15 cellular contexts compared by ENCODE assay signal in genomic region chr1:18481190-18481920, GRCh38. TPM values are rescaled to one million over a fixed set of nuclear protein-coding genes. Genes with fewer than 3 reads are reported as not detected.
A peak's percentile ranks its signal among the peaks of the same experiment; 100 is the strongest.
DNase-seq lines count a peak whose midpoint lies in the region; ATAC-seq, FAIRE-seq and TF ChIP-seq lines count a peak whose summit lies in the region.
"Had no signal": no experiment of that assay in that cellular context is flagged by ENCODE, and none has a peak within 500 bp of the region (broad histone marks: within the 10 kb centered on the region; RNA-seq: fewer than 3 reads in every experiment).

No MANE protein-coding gene starts in this region.

- no peaks in the 10 kb centered on the region for H3K4me1 ChIP-seq in breast epithelium
- peaks cover 6% of the 10 kb centered on the region for H3K4me1 ChIP-seq in mammary epithelial cell (ENCODE audit: insufficient read depth, low read length)
- peaks cover 52% of the 10 kb centered on the region for H3K4me1 ChIP-seq in HepG2 (ENCODE audit: insufficient read depth, low read length)

- ATAC-seq in HepG2, result peak; percentile 5
- no peak for ATAC-seq in activated CD4-positive, CD25-positive, alpha-beta regulatory T cell treated with anti-CD3 and anti-CD28 coated beads, Interleukin-2, amount 50 U/mL, for 24 hours
- no peak for ATAC-seq in activated CD8-positive, alpha-beta memory T cell treated with anti-CD3 and anti-CD28 coated beads, Interleukin-2, amount 10 ng/mL, durations not matched to agents 7 days and 5 days
- ATAC-seq: activated T-helper 17 cell treated with anti-CD3 and anti-CD28 coated beads, Interleukin-2, amount 50 U/mL, for 72 hours had no signal

- no peaks in the 10 kb centered on the region for H3K9me3 ChIP-seq in breast epithelium
- H3K9me3 ChIP-seq in mammary epithelial cell (replicated peaks; ENCODE audit: insufficient read depth, low read length), result peaks cover 4% of the 10 kb centered on the region
- H3K9me3 ChIP-seq in HepG2 (ENCODE audit: low read length), result no peaks in the 10 kb centered on the region

- in situ Hi-C loops in mammary epithelial cell (cut with MboI; ENCODE audit: low sequenced_read_pairs in 2 of 2) (no loop called here), HepG2 (cut with HindIII; ENCODE audit: extremely low pct_ligation_motif_present, low pct_unique_long_range_greater_than_20kb) (no loop called here)

- FAIRE-seq in RCC 7860 (lab: Jason Lieb, UNC) (no peak), HepG2 (lab: Jason Lieb, UNC) (no peak)
- FAIRE-seq: islet of Langerhans had no signal

- CTCF ChIA-PET in mammary epithelial cell (lab: Charles Lee; ENCODE audit: low non-redundant PET) (no interaction called here), HepG2 (lab: Yijun Ruan, JAX; ENCODE audit: low intra/inter-chr PET ratio, low total read pairs) (no interaction called here)
- CTCF ChIA-PET in activated CD8-positive, alpha-beta memory T cell treated with anti-CD3 and anti-CD28 coated beads, Interleukin-2, amount 10 ng/mL, durations not matched to agents 7 days and 5 days (lab: Charles Lee), result no interaction called here

- no peaks in the 10 kb centered on the region for H3K36me3 Mint-ChIP-seq in activated CD8-positive, alpha-beta memory T cell treated with anti-CD3 and anti-CD28 coated beads, Interleukin-2, amount 10 ng/mL, durations not matched to agents 7 days and 5 days

- POLR2A ChIA-PET in HepG2 (lab: Yijun Ruan, JAX), result interaction anchor here (1.0 to 1.7 kb wide), 3 partner anchors 13 to 17 kb away, joined by 4 to 10 read pairs (median 7); no protein-coding TSS in a partner anchor

- DNase-seq in breast epithelium (ENCODE audit: low spot score in 2 of 2) (no peak), mammary epithelial cell (no peak), RCC 7860 (ENCODE audit: low spot score) (peak; percentile 26), HepG2 (ENCODE audit: low spot score) (no peak), Kasumi-1 (lab: John Stamatoyannopoulos, UW) (no peak), SKM-1 (lab: John Stamatoyannopoulos, UW; ENCODE audit: unreplicated experiment) (no peak)
- DNase-seq in activated CD8-positive, alpha-beta memory T cell treated with anti-CD3 and anti-CD28 coated beads, Interleukin-2, amount 10 ng/mL, durations not matched to agents 7 days and 5 days, result no peak
- DNase-seq: activated CD4-positive, CD25-positive, alpha-beta regulatory T cell treated with anti-CD3 and anti-CD28 coated beads, Interleukin-2, amount 50 U/mL, for 72 hours; IMR-90; NCI-H2227 treated with DMSO at 0.1 percent for 48 hours; occipital lobe; stimulated activated CD4-positive, alpha-beta T cell treated with anti-CD3 and anti-CD28 coated beads, Interleukin-2, amount 100 ng/mL, for 24 hours had no signal

- no peaks in the 10 kb centered on the region for H3K79me2 ChIP-seq in mammary epithelial cell (ENCODE audit: insufficient read depth, low read length)
- H3K79me2 ChIP-seq in HepG2 (ENCODE audit: insufficient read depth, low read length), result no peaks in the 10 kb centered on the region

- H3K9me3 Mint-ChIP-seq in activated CD8-positive, alpha-beta memory T cell treated with anti-CD3 and anti-CD28 coated beads, Interleukin-2, amount 10 ng/mL, durations not matched to agents 7 days and 5 days (ENCODE audit: low read depth), result no peaks in the 10 kb centered on the region
- H3K9me3 Mint-ChIP-seq: activated T-helper 17 cell treated with anti-CD3 and anti-CD28 coated beads, Interleukin-2, amount 50 U/mL, for 72 hours had no signal

- H3K9ac ChIP-seq in mammary epithelial cell (ENCODE audit: insufficient read depth, low read length) (no peak overlapping the region), HepG2 (ENCODE audit: insufficient read depth, low read depth, low read length) (peak overlapping the region; percentile 29)

- no peak overlapping the region for H3K4me2 ChIP-seq in mammary epithelial cell (ENCODE audit: insufficient read depth, low read depth, low read length)
- H3K4me2 ChIP-seq in HepG2 (ENCODE audit: low read depth, low read length), result peak overlapping the region; percentile 86

- H3K36me3 ChIP-seq in breast epithelium (no peaks in the 10 kb centered on the region), mammary epithelial cell (ENCODE audit: insufficient read depth, low read length) (no peaks in the 10 kb centered on the region), HepG2 (replicated peaks in 1 of 2; ENCODE audit: control insufficient read depth in 1 of 2, insufficient read depth in 2 of 2, low read length in 2 of 2) (no peaks in the 10 kb centered on the region)

- no peak for TF ChIP-seq EP300 in HepG2 (IDR thresholded peaks at IDR 0.05; ENCODE audit: low read depth in 2 of 2, low read length in 2 of 2)
- TF ChIP-seq EP300 in HepG2 (CRISPR knock-in tag; IDR thresholded peaks at IDR 0.05; ENCODE audit: borderline replicate concordance), result no peak

- H3K27ac ChIP-seq in breast epithelium (peak overlapping the region; percentile 84), mammary epithelial cell (ENCODE audit: insufficient read depth, low read depth, low read length) (no peak overlapping the region), HepG2 (ENCODE audit: extremely low read length, insufficient read depth, low read length) (peak overlapping the region; percentile 24)

- no peak overlapping the region for H3K27ac Mint-ChIP-seq in activated CD8-positive, alpha-beta memory T cell treated with anti-CD3 and anti-CD28 coated beads, Interleukin-2, amount 10 ng/mL, durations not matched to agents 7 days and 5 days
- H3K27ac Mint-ChIP-seq: activated T-helper 17 cell treated with anti-CD3 and anti-CD28 coated beads, Interleukin-2, amount 50 U/mL, for 72 hours had no signal

- TF ChIP-seq CTCF in breast epithelium (IDR thresholded peaks at IDR 0.05) (no peak), mammary epithelial cell (conservative IDR thresholded peaks at IDR 0.05 in 1 of 2, IDR thresholded peaks at IDR 0.05 in 1 of 2; ENCODE audit: extremely low read depth in 1 of 2, insufficient read depth in 1 of 2, low read depth in 1 of 2, low read length in 2 of 2) (no peak), HepG2 (CRISPR knock-in tag; IDR thresholded peaks at IDR 0.05) (no peak)

- H3K4me3 Mint-ChIP-seq in activated CD8-positive, alpha-beta memory T cell treated with anti-CD3 and anti-CD28 coated beads, Interleukin-2, amount 10 ng/mL, durations not matched to agents 7 days and 5 days, result no peak overlapping the region
- H3K4me3 Mint-ChIP-seq: activated T-helper 17 cell treated with anti-CD3 and anti-CD28 coated beads, Interleukin-2, amount 50 U/mL, for 72 hours had no signal

- H3K27me3 ChIP-seq in breast epithelium (no peaks in the 10 kb centered on the region), mammary epithelial cell (ENCODE audit: insufficient read depth, low read length) (no peaks in the 10 kb centered on the region), HepG2 (ENCODE audit: control insufficient read depth in 1 of 2, insufficient read depth in 2 of 2, low read length in 2 of 2) (no peaks in the 10 kb centered on the region)

- H4K20me1 ChIP-seq in mammary epithelial cell (ENCODE audit: insufficient read depth, low read length) (no peaks in the 10 kb centered on the region), HepG2 (ENCODE audit: insufficient read depth, low read length) (no peaks in the 10 kb centered on the region)

- no peak for TF ChIP-seq POLR2A in breast epithelium (IDR thresholded peaks at IDR 0.05)
- no peak for TF ChIP-seq POLR2A in HepG2 (IDR thresholded peaks at IDR 0.05; ENCODE audit: insufficient read depth in 1 of 2, low read depth in 2 of 2, low read length in 2 of 2)

- no peaks in the 10 kb centered on the region for H3K27me3 Mint-ChIP-seq in activated CD8-positive, alpha-beta memory T cell treated with anti-CD3 and anti-CD28 coated beads, Interleukin-2, amount 10 ng/mL, durations not matched to agents 7 days and 5 days

- H3K4me1 Mint-ChIP-seq in activated CD8-positive, alpha-beta memory T cell treated with anti-CD3 and anti-CD28 coated beads, Interleukin-2, amount 10 ng/mL, durations not matched to agents 7 days and 5 days, result peaks cover 11% of the 10 kb centered on the region
- H3K4me1 Mint-ChIP-seq: activated T-helper 17 cell treated with anti-CD3 and anti-CD28 coated beads, Interleukin-2, amount 50 U/mL, for 72 hours had no signal

- H2AFZ ChIP-seq in mammary epithelial cell (ENCODE audit: low read depth, low read length) (no peak overlapping the region), HepG2 (ENCODE audit: low read length) (no peak overlapping the region)

- dilution Hi-C loops in mammary epithelial cell (cut with HindIII; ENCODE audit: low sequenced_read_pairs), result loop anchor here (5.0 kb wide), 1 partner anchor 46 kb away; no protein-coding TSS in a partner anchor

- WGBS in mammary epithelial cell (ENCODE audit: low coverage, missing lambda C conversion rate), result 72% methylated on average over 15 of the region's 25 CpGs
- 47% methylated on average over 8 of the region's 25 CpGs for WGBS in HepG2 (ENCODE audit: low lambda C conversion rate)

- H3K4me3 ChIP-seq in breast epithelium, result peak overlapping the region in 1 of 3 donors; percentile 25
- H3K4me3 ChIP-seq in mammary epithelial cell (replicated peaks in 1 of 3; ENCODE audit: insufficient read depth in 1 of 3, low read depth in 2 of 3, low read length in 3 of 3), result no peak overlapping the region
- peak overlapping the region; percentile 45 to 68 (median 46); a peak in 5 of 6 replicates for H3K4me3 ChIP-seq in HepG2 (replicated peaks in 1 of 3; ENCODE audit: insufficient read depth in 1 of 3, low read depth in 2 of 3, low read length in 3 of 3)

- no peak for TF ChIP-seq RAD21 in HepG2 (CRISPR knock-in tag; IDR thresholded peaks at IDR 0.05)

- intact Hi-C loops in breast epithelium (cut with DNase I; ENCODE audit: low total_unique reads) (no loop called here), mammary epithelial cell (cut with micrococcal nuclease) (no loop called here), HepG2 (cut with micrococcal nuclease; ENCODE audit: unreplicated experiment) (no loop called here)

- BruUV-seq in mammary epithelial cell (replicated peaks; lab: Mats Ljungman, UMichigan), result no TSS peak
- BruUV-seq in HepG2 (replicated peaks; lab: Mats Ljungman, UMichigan), result TSS peak; percentile 55

RNA-seq across cellular contexts. Expression of gene KLHDC7A, which starts 0.6 kb away (rescaled TPM):
- 10 to 100 TPM in 1 of 3 donors, under 1 TPM in 2; 0.80 to 15.7 (median 0.98) TPM for total RNA-seq in breast epithelium
- total RNA-seq in mammary epithelial cell, result 1 to 10 TPM in 1 of 2 donors, not detected in 1; 1.0 TPM
- not detected for polyA plus RNA-seq in mammary epithelial cell
- polyA minus RNA-seq in mammary epithelial cell, result not detected
- 0.53 and 1.8 TPM in 2 replicates for total RNA-seq in HepG2 (2016; rRNA removed; fragmentation: Illumina TruSeq; extraction: Trizol)
- total RNA-seq in HepG2 (2016; cell fraction: cytosol; rRNA removed; fragmentation: Illumina TruSeq; extraction: Trizol; ENCODE audit: low read depth), result 0.18 and 0.30 TPM in 2 replicates
- 0.67 and 1.9 TPM in 2 replicates for total RNA-seq in HepG2 (2016; cell fraction: insoluble cytoplasmic fraction; rRNA removed; fragmentation: Illumina TruSeq; extraction: Trizol)
- total RNA-seq in HepG2 (2016; cell fraction: membrane; rRNA removed; fragmentation: Illumina TruSeq; extraction: Trizol), result 0.34 TPM in 2 replicates
- total RNA-seq in HepG2 (2016; cell fraction: nucleus; rRNA removed; fragmentation: Illumina TruSeq; extraction: Trizol), result 2.4 and 2.7 TPM in 2 replicates
- polyA plus RNA-seq in HepG2 (2011; rRNA removed), result 0.15 and 0.24 TPM in 2 replicates
- polyA plus RNA-seq in HepG2 (2011; cell fraction: cytosol; rRNA removed), result 0.17 TPM in 2 replicates
- polyA plus RNA-seq in HepG2 (2011; cell fraction: nucleus; rRNA removed), result 0.77 and 0.85 TPM in 2 replicates
- polyA plus RNA-seq in HepG2 (2012), result 0.24 and 0.62 TPM in 2 replicates
- polyA plus RNA-seq in HepG2 (2016; cell fraction: cytosol; fragmentation: Illumina TruSeq; extraction: Trizol; ENCODE audit: low read depth), result 0.11 and 0.12 TPM in 2 replicates
- 0.47 and 0.52 TPM in 2 replicates for polyA plus RNA-seq in HepG2 (2016; cell fraction: insoluble cytoplasmic fraction; fragmentation: Illumina TruSeq; extraction: Trizol; ENCODE audit: low read depth)
- 0.19 and 0.21 TPM in 2 replicates for polyA plus RNA-seq in HepG2 (2016; cell fraction: membrane; fragmentation: Illumina TruSeq; extraction: Trizol; ENCODE audit: low read depth)
- polyA plus RNA-seq in HepG2 (2016; cell fraction: nucleus; fragmentation: Illumina TruSeq; extraction: Trizol; ENCODE audit: insufficient read depth, low read depth), result 2.2 and 3.4 TPM in 2 replicates
- 0.84 TPM in 1 of 2 replicates, not detected in the other for polyA minus RNA-seq in HepG2 (2011; rRNA and poly(A)+ RNA removed; ENCODE audit: low replicate concordance)
- 0.26 and 0.40 TPM in 2 replicates for polyA minus RNA-seq in HepG2 (2011; cell fraction: cytosol; rRNA and poly(A)+ RNA removed)
- polyA minus RNA-seq in HepG2 (2011; cell fraction: nucleus; rRNA and poly(A)+ RNA removed), result 2.3 and 3.1 TPM in 2 replicates
- not detected for total RNA-seq in activated CD8-positive, alpha-beta memory T cell treated with anti-CD3 and anti-CD28 coated beads, Interleukin-2, amount 10 ng/mL, durations not matched to agents 7 days and 5 days
- total RNA-seq: activated T-helper 17 cell treated with anti-CD3 and anti-CD28 coated beads, Interleukin-2, amount 50 U/mL, for 72 hours; IMR-90 had no signal
- polyA plus RNA-seq: IMR-90 had no signal

Comparison
In these comparisons a context has a peak if more than half of its experiments do, and no peak if none do; other contexts are left out.
1. H3K4me3 ChIP-seq: peak in HepG2 (3 of 3); none in mammary epithelial cell (0 of 3).